In genomic region chr13:61612192-61612591, GRCh38 we compare ENCODE assay signal across 9 cellular contexts.
"Had no signal": no experiment of that assay in that cellular context is flagged by ENCODE, and none has a peak within 500 bp of the region (broad histone marks: within the 10 kb centered on the region; RNA-seq: fewer than 3 reads in every experiment).

No MANE protein-coding gene starts in this region.

- FAIRE-seq: H1, H54, HepG2 had no signal

- ATAC-seq: GM23338, HepG2 had no signal

- H3K27ac Mint-ChIP-seq: GM23338, H9, IgD-negative memory B cell had no signal

- DNase-seq: H9, HCEC 1CT, KBM-7 had no signal

- H3K4me3 Mint-ChIP-seq: GM23338, H9, IgD-negative memory B cell had no signal

- H3K27ac ChIP-seq: HL-60 had no signal

- H3K4me3 ChIP-seq: GM23338 had no signal

- H3K9me3 Mint-ChIP-seq: IgD-negative memory B cell had no signal

- H3K27me3 Mint-ChIP-seq: IgD-negative memory B cell had no signal

- H3K4me1 Mint-ChIP-seq: IgD-negative memory B cell had no signal
